In genomic region chr20:53778041-53778516, GRCh38 we compare ENCODE assay signal across 1 cellular context.
TF ChIP-seq lines count a peak whose summit lies in the region.

No MANE protein-coding gene starts in this region.

TF ChIP-seq in WTC11, 78 proteins besides CTCF, POLR2A, EP300 and RAD21 (continued from another document):
- no peak for TF ChIP-seq ELF4 (CRISPR knock-in tag; IDR thresholded peaks at IDR 0.05; ENCODE audit: low read depth)
- TF ChIP-seq SP1 (CRISPR knock-in tag; conservative IDR thresholded peaks at IDR 0.05): no peak
- TF ChIP-seq JAZF1 (CRISPR knock-in tag; IDR thresholded peaks at IDR 0.05): no peak
- TF ChIP-seq ZSCAN18 (CRISPR knock-in tag; IDR thresholded peaks at IDR 0.05): no peak
- TF ChIP-seq E2F4 (CRISPR knock-in tag; IDR thresholded peaks at IDR 0.05; ENCODE audit: borderline replicate concordance, low read depth): no peak
- TF ChIP-seq USF1 (CRISPR knock-in tag; IDR thresholded peaks at IDR 0.05): no peak
